10 cellular contexts compared by ENCODE assay signal in genomic region chrX:49876750-49877149, GRCh38. TPM values are rescaled to one million over a fixed set of nuclear protein-coding genes. Genes with fewer than 3 reads are reported as not detected.
DNase-seq lines count a peak whose midpoint lies in the region; ATAC-seq and TF ChIP-seq lines count a peak whose summit lies in the region.
"Had no signal": no experiment of that assay in that cellular context is flagged by ENCODE, and none has a peak within 500 bp of the region (broad histone marks: within the 10 kb centered on the region; RNA-seq: fewer than 3 reads in every experiment).

No MANE protein-coding gene starts in this region.

- no peaks in the 10 kb centered on the region for H3K79me2 ChIP-seq in mammary epithelial cell (ENCODE audit: insufficient read depth, low read length)

- H3K27me3 ChIP-seq in BE2C, result no peaks in the 10 kb centered on the region
- peaks cover 3% of the 10 kb centered on the region for H3K27me3 ChIP-seq in mammary epithelial cell (ENCODE audit: insufficient read depth, low read length)
- H3K27me3 ChIP-seq: SJSA1 had no signal

- peak; percentile 26 for DNase-seq in BE2C
- DNase-seq in GM10266 (ENCODE audit: extremely low spot score), result peak; percentile 31
- DNase-seq in NCI-H2029 treated with DMSO at 0.1 percent for 48 hours (lab: John Stamatoyannopoulos, UW), result peak; percentile 4
- peak; percentile 16 for DNase-seq in mammary epithelial cell
- DNase-seq in myocyte (ENCODE audit: low read depth), result peak; percentile 16

- H3K9ac ChIP-seq in mammary epithelial cell (ENCODE audit: insufficient read depth, low read length), result no peak overlapping the region

- CTCF ChIA-PET in mammary epithelial cell (lab: Charles Lee; ENCODE audit: low non-redundant PET), result interaction anchor here (0.5 to 0.9 kb wide), 2 partner anchors 589 to 1246 kb away, joined by 3 read pairs; no protein-coding TSS in a partner anchor

- intact Hi-C loops in mammary epithelial cell (cut with micrococcal nuclease), result loop anchor here (1.0 to 10.0 kb wide), 3 partner anchors 36 to 682 kb away; no protein-coding TSS in a partner anchor

- no peaks in the 10 kb centered on the region for H3K4me1 ChIP-seq in BE2C
- peaks cover 10% of the 10 kb centered on the region for H3K4me1 ChIP-seq in mammary epithelial cell (ENCODE audit: insufficient read depth, low read length)

- BruUV-seq in mammary epithelial cell (replicated peaks; lab: Mats Ljungman, UMichigan), result no TSS peak

- H3K36me3 ChIP-seq in BE2C (no peaks in the 10 kb centered on the region), mammary epithelial cell (ENCODE audit: insufficient read depth, low read length) (no peaks in the 10 kb centered on the region)
- H3K36me3 ChIP-seq: SJSA1 had no signal

- WGBS in mammary epithelial cell (ENCODE audit: low coverage, missing lambda C conversion rate), result 4% methylated on average over 3 of the region's 3 CpGs

- peak; percentile 50 for TF ChIP-seq CTCF in BE2C (IDR thresholded peaks at IDR 0.05; ENCODE audit: low read depth, low read length)
- TF ChIP-seq CTCF in GM10266 (IDR thresholded peaks at IDR 0.05; ENCODE audit: control insufficient read depth, insufficient read depth, low read depth, missing control alignments), result no peak
- TF ChIP-seq CTCF in mammary epithelial cell (conservative IDR thresholded peaks at IDR 0.05 in 1 of 2, IDR thresholded peaks at IDR 0.05 in 1 of 2; ENCODE audit: extremely low read depth in 1 of 2, insufficient read depth in 1 of 2, low read depth in 1 of 2, low read length in 2 of 2), result peak; percentile 58 to 65

- dilution Hi-C loops in mammary epithelial cell (cut with HindIII; ENCODE audit: low sequenced_read_pairs), result no loop called here

- no peaks in the 10 kb centered on the region for H4K20me1 ChIP-seq in mammary epithelial cell (ENCODE audit: insufficient read depth, low read length)

- no peaks in the 10 kb centered on the region for H3K9me3 ChIP-seq in BE2C
- no peaks in the 10 kb centered on the region for H3K9me3 ChIP-seq in mammary epithelial cell (replicated peaks; ENCODE audit: insufficient read depth, low read length)
- H3K9me3 ChIP-seq: SJSA1 had no signal

- no peak overlapping the region for H2AFZ ChIP-seq in mammary epithelial cell (ENCODE audit: low read depth, low read length)

- no peak overlapping the region for H3K27ac ChIP-seq in mammary epithelial cell (ENCODE audit: insufficient read depth, low read depth, low read length)
- H3K27ac ChIP-seq: SJSA1 had no signal

- in situ Hi-C loops in mammary epithelial cell (cut with MboI; ENCODE audit: low sequenced_read_pairs in 2 of 2), result no loop called here

- no peak for ATAC-seq in GM21390 (IDR thresholded peaks at IDR 0.05; ENCODE audit: unreplicated experiment)
- no peak for ATAC-seq in GM18873 (IDR thresholded peaks at IDR 0.05; ENCODE audit: low FRiP score, unreplicated experiment)
- ATAC-seq in GM19455 (IDR thresholded peaks at IDR 0.05; ENCODE audit: unreplicated experiment), result no peak

- H3K4me3 ChIP-seq in BE2C (ENCODE audit: low read depth, low read length) (no peak overlapping the region), mammary epithelial cell (replicated peaks in 1 of 3; ENCODE audit: insufficient read depth in 1 of 3, low read depth in 2 of 3, low read length in 3 of 3) (no peak overlapping the region)
- H3K4me3 ChIP-seq: SJSA1 had no signal

- no peak overlapping the region for H3K4me2 ChIP-seq in mammary epithelial cell (ENCODE audit: insufficient read depth, low read depth, low read length)

RNA-seq across cellular contexts. Expression of gene USP27X, which starts 2.5 kb away (rescaled TPM):
- polyA plus RNA-seq in BE2C (2012; ENCODE audit: insufficient read depth, insufficient read length, low read depth), result 1.8 TPM
- total RNA-seq in mammary epithelial cell (1 to 10 TPM; 2.4 to 2.5 TPM), myocyte (0.99 and 1.4 TPM in 2 replicates)
- 2.7 TPM for polyA plus RNA-seq in mammary epithelial cell
- polyA minus RNA-seq in mammary epithelial cell, result 2.3 TPM
- polyA plus RNA-seq in myocyte (2012), result 2.4 TPM

RNA-seq across cellular contexts. Expression of gene CLCN5, which starts 45.6 kb away (rescaled TPM):
- 4.6 TPM for polyA plus RNA-seq in BE2C (2012; ENCODE audit: insufficient read depth, insufficient read length, low read depth)
- total RNA-seq in mammary epithelial cell (10 to 100 TPM in 1 of 2 donors, 1 to 10 TPM in 1; 6.9 to 10.8 TPM), myocyte (41.9 and 55.1 TPM in 2 replicates)
- polyA plus RNA-seq in mammary epithelial cell, result 3.2 TPM
- polyA minus RNA-seq in mammary epithelial cell, result 31.6 TPM
- 7.4 TPM for polyA plus RNA-seq in myocyte (2012)

RNA-seq across cellular contexts. Expression of gene PAGE4, which starts 47.6 kb away (rescaled TPM):
- not detected for polyA plus RNA-seq in BE2C (2012; ENCODE audit: insufficient read depth, insufficient read length, low read depth)
- total RNA-seq in mammary epithelial cell (not detected), myocyte (not detected in 2 replicates)
- polyA plus RNA-seq in mammary epithelial cell, result not detected
- polyA minus RNA-seq in mammary epithelial cell, result not detected
- polyA plus RNA-seq in myocyte (2012), result not detected
- total RNA-seq: SJSA1 had no signal
- polyA plus RNA-seq: immature natural killer cell had no signal
